ENCODE assay signal across 9 cellular contexts in the genomic region with DNA sequence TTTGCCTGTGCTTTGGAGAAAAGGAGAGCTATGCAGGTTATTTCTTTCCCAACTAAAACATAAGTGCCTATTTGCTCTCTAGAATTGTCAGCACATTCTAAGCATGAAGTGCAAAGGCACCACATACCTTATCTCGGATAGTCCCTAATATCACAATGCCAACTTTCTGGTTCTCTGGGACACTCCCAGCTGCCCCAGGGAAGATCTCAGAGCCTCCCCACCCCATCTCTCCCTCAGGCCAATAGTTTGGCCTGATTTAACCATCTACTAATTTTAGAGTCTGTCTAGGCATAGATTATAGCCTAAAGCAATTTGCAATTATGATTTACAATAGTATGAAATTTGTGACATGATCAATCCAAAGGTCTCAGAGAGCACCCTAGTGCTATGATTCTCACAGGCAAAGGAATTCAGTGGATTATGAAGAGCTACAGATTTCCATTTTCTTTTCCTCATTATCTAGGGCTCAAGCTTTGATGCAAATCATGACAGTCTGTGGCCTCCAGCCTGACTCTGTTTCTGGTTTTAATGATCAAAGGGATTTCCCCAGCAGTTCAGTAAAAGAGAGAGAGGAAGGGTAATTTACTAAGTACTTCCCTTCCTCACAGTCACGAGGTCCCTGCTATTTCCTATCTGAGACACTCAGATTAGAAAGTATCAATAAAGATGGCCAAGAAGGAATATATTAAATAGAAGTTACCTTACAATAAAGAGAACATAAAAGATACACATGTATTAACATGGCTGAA. TPM values are rescaled to one million over a fixed set of nuclear protein-coding genes. Genes with fewer than 3 reads are reported as not detected.
DNase-seq lines count a peak whose midpoint lies in the region; ATAC-seq and TF ChIP-seq lines count a peak whose summit lies in the region.
"Had no signal": no experiment of that assay in that cellular context is flagged by ENCODE, and none has a peak within 500 bp of the region (broad histone marks: within the 10 kb centered on the region; RNA-seq: fewer than 3 reads in every experiment).

No MANE protein-coding gene starts in this region.

- peaks cover 4% of the 10 kb centered on the region for H3K9me3 Mint-ChIP-seq in natural killer cell treated with Interleukin-12 subunit alpha and Interleukin-12 subunit beta and Interleukin-15 and Interleukin-18, amount 100 ng/mL, for 72 hours
- H3K9me3 Mint-ChIP-seq in natural killer cell (no peaks in the 10 kb centered on the region), type B pancreatic cell (peaks cover 6% of the 10 kb centered on the region)
- peaks cover 6% of the 10 kb centered on the region for H3K9me3 Mint-ChIP-seq in T-helper 2 cell treated with Interferon-gamma antibody and Interleukin-4, amounts not matched to agents 5 μg/mL and 100 μg/mL, for 36 hours

- H3K4me1 Mint-ChIP-seq in natural killer cell treated with Interleukin-12 subunit alpha and Interleukin-12 subunit beta and Interleukin-15 and Interleukin-18, amount 100 ng/mL, for 72 hours (ENCODE audit: low read depth in 2 of 2) = peaks cover 45 to 72% of the 10 kb centered on the region in 2 donors
- H3K4me1 Mint-ChIP-seq in natural killer cell (no peaks in the 10 kb centered on the region), type B pancreatic cell (ENCODE audit: unreplicated experiment) (peaks cover 6% of the 10 kb centered on the region)
- peaks cover 76% of the 10 kb centered on the region for H3K4me1 Mint-ChIP-seq in T-helper 2 cell treated with Interferon-gamma antibody and Interleukin-4, amounts not matched to agents 5 μg/mL and 100 μg/mL, for 36 hours (ENCODE audit: low read depth)

- peak; percentile 65 for DNase-seq in natural killer cell treated with Interleukin-12 subunit alpha and Interleukin-12 subunit beta and Interleukin-15 and Interleukin-18, amount 100 ng/mL, for 72 hours (ENCODE audit: low spot score)
- DNase-seq in natural killer cell (no peak), type B pancreatic cell (ENCODE audit: extremely low spot score, unreplicated experiment) (no peak), DMS153 treated with DMSO at 0.1 percent for 48 hours (lab: John Stamatoyannopoulos, UW; ENCODE audit: unreplicated experiment) (no peak), NCI-H2196 treated with DMSO at 0.1 percent for 48 hours (lab: John Stamatoyannopoulos, UW; ENCODE audit: unreplicated experiment) (no peak)
- peak; percentile 36 for DNase-seq in T-helper 2 cell treated with Interferon-gamma antibody and Interleukin-4, amounts not matched to agents 5 μg/mL and 100 μg/mL, for 36 hours (ENCODE audit: low spot score)
- no peak for DNase-seq in activated effector memory CD4-positive, alpha-beta T cell treated with anti-CD3 and anti-CD28 coated beads, Interleukin-2, amount 50 U/mL, for 16 hours
- DNase-seq: NCI-H1417 had no signal

- peaks cover 14% of the 10 kb centered on the region for H3K36me3 Mint-ChIP-seq in natural killer cell treated with Interleukin-12 subunit alpha and Interleukin-12 subunit beta and Interleukin-15 and Interleukin-18, amount 100 ng/mL, for 72 hours
- H3K36me3 Mint-ChIP-seq in natural killer cell (no peaks in the 10 kb centered on the region), type B pancreatic cell (no peaks in the 10 kb centered on the region)
- H3K36me3 Mint-ChIP-seq in T-helper 2 cell treated with Interferon-gamma antibody and Interleukin-4, amounts not matched to agents 5 μg/mL and 100 μg/mL, for 36 hours (ENCODE audit: low read depth) = peaks cover 7% of the 10 kb centered on the region

- TF ChIP-seq CTCF in natural killer cell (IDR thresholded peaks at IDR 0.05) (no peak), type B pancreatic cell (conservative IDR thresholded peaks at IDR 0.05) (no peak)

- ATAC-seq in natural killer cell treated with Interleukin-12 subunit alpha and Interleukin-12 subunit beta and Interleukin-15 and Interleukin-18, amount 100 ng/mL, for 72 hours = peak; percentile 80 to 82
- no peak for ATAC-seq in natural killer cell
- ATAC-seq in HG02973 (IDR thresholded peaks at IDR 0.05; ENCODE audit: unreplicated experiment) = peak; percentile 62

- intact Hi-C loops in natural killer cell (cut with micrococcal nuclease) = no loop called here

- H3K27ac Mint-ChIP-seq in natural killer cell treated with Interleukin-12 subunit alpha and Interleukin-12 subunit beta and Interleukin-15 and Interleukin-18, amount 100 ng/mL, for 72 hours = peak overlapping the region; percentile 90 to 94
- H3K27ac Mint-ChIP-seq in natural killer cell (no peak overlapping the region), type B pancreatic cell (peak overlapping the region; percentile 74)
- H3K27ac Mint-ChIP-seq in T-helper 2 cell treated with Interferon-gamma antibody and Interleukin-4, amounts not matched to agents 5 μg/mL and 100 μg/mL, for 36 hours = peak overlapping the region; percentile 72

- peaks cover 0 to 15% of the 10 kb centered on the region in 2 donors for H3K27me3 Mint-ChIP-seq in natural killer cell treated with Interleukin-12 subunit alpha and Interleukin-12 subunit beta and Interleukin-15 and Interleukin-18, amount 100 ng/mL, for 72 hours
- H3K27me3 Mint-ChIP-seq in natural killer cell (ENCODE audit: low read depth in 2 of 2) (peaks cover 7 to 31% of the 10 kb centered on the region in 2 donors), type B pancreatic cell (peaks cover 8% of the 10 kb centered on the region)
- H3K27me3 Mint-ChIP-seq in T-helper 2 cell treated with Interferon-gamma antibody and Interleukin-4, amounts not matched to agents 5 μg/mL and 100 μg/mL, for 36 hours (ENCODE audit: low read depth) = peaks cover 13% of the 10 kb centered on the region

- peak overlapping the region; percentile 92 for H3K4me3 Mint-ChIP-seq in natural killer cell treated with Interleukin-12 subunit alpha and Interleukin-12 subunit beta and Interleukin-15 and Interleukin-18, amount 100 ng/mL, for 72 hours
- H3K4me3 Mint-ChIP-seq in natural killer cell = no peak overlapping the region
- peak overlapping the region; percentile 63 for H3K4me3 Mint-ChIP-seq in T-helper 2 cell treated with Interferon-gamma antibody and Interleukin-4, amounts not matched to agents 5 μg/mL and 100 μg/mL, for 36 hours
- H3K4me3 Mint-ChIP-seq in type B pancreatic cell = peak overlapping the region; percentile 7

RNA-seq across cellular contexts. Expression of a gene that starts 28.9 kb away (rescaled TPM):
- total RNA-seq in natural killer cell treated with Interleukin-12 subunit alpha and Interleukin-12 subunit beta and Interleukin-15 and Interleukin-18, amount 100 ng/mL, for 72 hours = 100 to 1,000 TPM; 151 to 253 TPM
- total RNA-seq in natural killer cell = 1 to 10 TPM; 1.3 to 2.3 (median 1.7) TPM
- total RNA-seq in type B pancreatic cell (ENCODE audit: low replicate concordance) = 1.8 TPM in 1 of 2 replicates, not detected in the other

Comparison
In these comparisons a context has a peak if more than half of its experiments do, and no peak if none do; other contexts are left out.
1. ATAC-seq: peak in natural killer cell treated with Interleukin-12 subunit alpha and Interleukin-12 subunit beta and Interleukin-15 and Interleukin-18, amount 100 ng/mL, for 72 hours (2 of 2) and HG02973 (single experiment); none in natural killer cell (0 of 3).
2. DNase-seq: peak in natural killer cell treated with Interleukin-12 subunit alpha and Interleukin-12 subunit beta and Interleukin-15 and Interleukin-18, amount 100 ng/mL, for 72 hours (single experiment) and T-helper 2 cell treated with Interferon-gamma antibody and Interleukin-4, amounts not matched to agents 5 μg/mL and 100 μg/mL, for 36 hours (single experiment); none in natural killer cell (single experiment), type B pancreatic cell (single experiment), DMS153 treated with DMSO at 0.1 percent for 48 hours (single experiment), NCI-H2196 treated with DMSO at 0.1 percent for 48 hours (single experiment) and activated effector memory CD4-positive, alpha-beta T cell treated with anti-CD3 and anti-CD28 coated beads, Interleukin-2, amount 50 U/mL, for 16 hours (single experiment).
3. H3K27ac Mint-ChIP-seq: peak in natural killer cell treated with Interleukin-12 subunit alpha and Interleukin-12 subunit beta and Interleukin-15 and Interleukin-18, amount 100 ng/mL, for 72 hours (2 of 2), T-helper 2 cell treated with Interferon-gamma antibody and Interleukin-4, amounts not matched to agents 5 μg/mL and 100 μg/mL, for 36 hours (single experiment) and type B pancreatic cell (single experiment); none in natural killer cell (0 of 2).
4. RNA of a gene that starts 28.9 kb away (total RNA-seq): 151 to 253 TPM in natural killer cell treated with Interleukin-12 subunit alpha and Interleukin-12 subunit beta and Interleukin-15 and Interleukin-18, amount 100 ng/mL, for 72 hours; 1.3 to 2.3 TPM in natural killer cell and 1.8 TPM in type B pancreatic cell; every median in the first group is over 10 times any median in the second.